27 cellular contexts compared by ENCODE assay signal in the genomic region with DNA sequence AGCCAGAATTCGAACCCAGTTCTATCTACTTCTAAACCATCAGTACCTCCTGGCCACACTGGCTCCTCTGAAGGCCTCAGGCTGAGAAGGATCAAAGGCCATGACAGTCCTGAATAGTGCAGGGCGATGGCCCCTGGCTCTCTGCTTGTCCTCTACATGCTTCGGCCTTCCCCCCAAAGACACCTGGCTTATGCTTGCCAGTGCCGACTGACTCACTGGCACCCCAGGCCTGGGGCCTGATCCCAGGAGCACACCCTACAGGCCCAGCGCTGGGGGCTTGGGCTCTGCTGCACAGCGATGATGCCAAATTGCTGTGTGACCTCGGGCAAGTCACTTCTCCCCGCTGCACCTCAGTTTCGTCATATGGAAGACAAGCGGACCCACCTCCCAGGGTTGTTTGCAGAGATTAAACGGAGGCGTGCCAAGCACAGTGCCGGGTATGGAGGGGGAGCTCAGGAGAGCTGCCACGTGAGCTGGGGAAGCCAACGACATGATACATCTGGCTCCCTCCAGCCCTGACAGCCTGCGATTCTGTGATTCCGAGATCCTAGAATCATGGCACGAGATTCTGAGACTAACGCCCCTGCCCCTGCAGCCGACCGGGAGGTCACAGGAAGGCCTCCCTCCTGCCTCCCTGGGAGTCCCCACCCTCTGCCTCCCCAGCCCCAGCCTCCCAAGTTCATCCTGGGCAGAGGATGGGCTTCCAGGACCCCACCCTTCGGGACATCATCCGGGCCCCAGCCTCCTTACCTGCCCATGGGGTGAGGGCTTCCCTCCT. TPM values are rescaled to one million over a fixed set of nuclear protein-coding genes. Genes with fewer than 3 reads are reported as not detected.
DNase-seq lines count a peak whose midpoint lies in the region; ATAC-seq, FAIRE-seq and TF ChIP-seq lines count a peak whose summit lies in the region.
"Had no signal": no experiment of that assay in that cellular context is flagged by ENCODE, and none has a peak within 500 bp of the region (broad histone marks: within the 10 kb centered on the region; RNA-seq: fewer than 3 reads in every experiment).

No MANE protein-coding gene starts in this region.

- no peak overlapping the region for H2AFZ ChIP-seq in IMR-90 (replicated peaks; ENCODE audit: low read length, poor library complexity)
- H2AFZ ChIP-seq in H1 (ENCODE audit: low read length), result no peak overlapping the region
- H2AFZ ChIP-seq in trophoblast cell (ENCODE audit: insufficient read depth, low read length, poor library complexity), result no peak overlapping the region
- H2AFZ ChIP-seq: GM23248 had no signal

- BruUV-seq in IMR-90 (replicated peaks; lab: Mats Ljungman, UMichigan), result no TSS peak

- DNase-seq in CD14-positive monocyte (ENCODE audit: low spot score) (peak; percentile 42), IMR-90 (no peak), H1 (ENCODE audit: low read depth in 1 of 2, low spot score in 2 of 2) (no peak), trophoblast cell (no peak), breast epithelium (ENCODE audit: low spot score in 2 of 2) (no peak)
- DNase-seq in stimulated activated effector memory CD8-positive, alpha-beta T cell treated with anti-CD3 and anti-CD28 coated beads, Interleukin-12 subunit alpha, Interleukin-12 subunit beta, amount 100 ng/mL, for 72 hours (ENCODE audit: low spot score in 2 of 2), result no peak
- DNase-seq: activated CD4-positive, alpha-beta T cell treated with anti-CD3 and anti-CD28 coated beads for 48 hours; COR-L47; dermis blood vessel endothelial cell; foreskin fibroblast; Kasumi-1; NCI-H1048; NCI-H2029 treated with DMSO at 0.1 percent for 48 hours; NCI-H446 treated with DMSO at 0.1 percent for 48 hours; nephron progenitor cell; NK-92 treated with Interleukin-12 subunit alpha and Interleukin-12 subunit beta, amount 100 ng/mL, for 24 hours; retina; stimulated activated CD4-positive, alpha-beta T cell treated with anti-CD3 and anti-CD28 coated beads, Interleukin-15, amount 100 ng/mL, for 24 hours; stimulated activated naive B cell treated with anti-CD40 and anti-IgM and Interleukin-4, amounts not matched to agents 10 μg/mL and 1 μg/mL and 100 μg/mL, for 72 hours had no signal

- H3K9me1 ChIP-seq in IMR-90 (ENCODE audit: insufficient read depth, low read length), result no peaks in the 10 kb centered on the region

- CTCF ChIA-PET in IMR-90 (lab: Yijun Ruan, JAX), result no interaction called here
- CTCF ChIA-PET in H1 (lab: Charles Lee; ENCODE audit: partially characterized antibody), result interaction anchor here (0.6 to 2.8 kb wide), 5 partner anchors 11 to 516 kb away, joined by 3 to 29 read pairs (median 4); no protein-coding TSS in a partner anchor

- H2AK5ac ChIP-seq in IMR-90 (ENCODE audit: low read depth, low read length) (no peak overlapping the region), H1 (ENCODE audit: low read depth, low read length) (no peak overlapping the region), trophoblast cell (ENCODE audit: low read length) (no peak overlapping the region)

- no peak overlapping the region for H3K4me3 ChIP-seq in IMR-90 (ENCODE audit: insufficient read depth, low read depth, low read length)
- no peak overlapping the region for H3K4me3 ChIP-seq in H1 (ENCODE audit: extremely low read depth in 1 of 4, insufficient read depth in 2 of 4, low read depth in 3 of 4, low read length in 4 of 4)
- H3K4me3 ChIP-seq in trophoblast cell (ENCODE audit: low read depth, low read length), result peak overlapping the region; percentile 6
- no peak overlapping the region for H3K4me3 ChIP-seq in breast epithelium
- H3K4me3 ChIP-seq: GM23248, tibial nerve had no signal

- H4K8ac ChIP-seq in IMR-90 (ENCODE audit: low read depth in 2 of 2, low read length in 2 of 2), result no peak overlapping the region
- peak overlapping the region; percentile 20; the same call in 1 of the 2 replicates for H4K8ac ChIP-seq in H1 (ENCODE audit: extremely low read depth, insufficient read depth, low read length)
- H4K8ac ChIP-seq in trophoblast cell (ENCODE audit: low read depth, low read length), result no peak overlapping the region

- peaks cover 3% of the 10 kb centered on the region; the same call in 1 of the 2 replicates for H3K23me2 ChIP-seq in H1 (ENCODE audit: low read depth, low read length)

- H2BK12ac ChIP-seq in H1 (ENCODE audit: low read depth, low read length), result no peak overlapping the region
- H2BK12ac ChIP-seq in trophoblast cell (ENCODE audit: low read length), result no peak overlapping the region

- TF ChIP-seq RAD21 in IMR-90 (IDR thresholded peaks at IDR 0.05; ENCODE audit: low read length), result no peak
- no peak for TF ChIP-seq RAD21 in H1 (IDR thresholded peaks at IDR 0.05 in 1 of 2, conservative IDR thresholded peaks at IDR 0.05 in 1 of 2; ENCODE audit: low read depth in 2 of 2, low read length in 2 of 2)

- ATAC-seq in IMR-90 (ENCODE audit: low read depth) (0 out of 2 replicates have a peak, but pooled peaks have one; percentile 6), HG03175 (IDR thresholded peaks at IDR 0.05; ENCODE audit: unreplicated experiment) (no peak)
- ATAC-seq in stimulated activated effector memory CD8-positive, alpha-beta T cell treated with anti-CD3 and anti-CD28 coated beads, Interleukin-12 subunit alpha, Interleukin-12 subunit beta, amount 100 ng/mL, for 72 hours, result no peak
- ATAC-seq: Right ventricle myocardium inferior; stimulated activated naive B cell treated with anti-CD40 and anti-IgM and Interleukin-4, amounts not matched to agents 10 μg/mL and 1 μg/mL and 100 μg/mL, for 72 hours had no signal

- H3K9ac ChIP-seq in IMR-90 (ENCODE audit: low read depth, low read length), result no peak overlapping the region
- no peak overlapping the region for H3K9ac ChIP-seq in H1 (replicated peaks in 1 of 4; ENCODE audit: extremely low read depth in 1 of 4, low read depth in 3 of 4, low read length in 3 of 4)
- H3K9ac ChIP-seq in trophoblast cell (ENCODE audit: low read length), result no peak overlapping the region
- H3K9ac ChIP-seq: GM23248 had no signal

- H3K23ac ChIP-seq in IMR-90 (ENCODE audit: low read depth, low read length), result no peak overlapping the region
- H3K23ac ChIP-seq in H1 (ENCODE audit: insufficient read length), result no peak overlapping the region
- no peak overlapping the region for H3K23ac ChIP-seq in trophoblast cell (ENCODE audit: low read length)

- FAIRE-seq in H1 (lab: Jason Lieb, UNC), result no peak
- FAIRE-seq: GM18507 had no signal

- H4K91ac ChIP-seq in IMR-90 (ENCODE audit: insufficient read depth, low read depth, low read length) (no peak overlapping the region), H1 (replicated peaks; ENCODE audit: insufficient read length, low read length) (no peak overlapping the region), trophoblast cell (ENCODE audit: low read depth, low read length) (no peak overlapping the region)

- intact Hi-C loops in CD14-positive monocyte (cut with micrococcal nuclease) (no loop called here), IMR-90 (cut with micrococcal nuclease) (no loop called here), breast epithelium (cut with DNase I; ENCODE audit: low total_unique reads) (no loop called here)

- H3K18ac ChIP-seq in IMR-90 (ENCODE audit: low read depth, low read length) (no peak overlapping the region), H1 (ENCODE audit: extremely low read depth, low read length) (peak overlapping the region; percentile 19; the same call in 1 of the 2 replicates), trophoblast cell (ENCODE audit: low read length) (no peak overlapping the region)

- H2AK9ac ChIP-seq in IMR-90 (replicated peaks; ENCODE audit: low read depth, low read length, poor library complexity), result no peak overlapping the region

- no peak overlapping the region for H3K27ac Mint-ChIP-seq in CD14-positive monocyte
- H3K27ac Mint-ChIP-seq in stimulated activated effector memory CD8-positive, alpha-beta T cell treated with anti-CD3 and anti-CD28 coated beads, Interleukin-12 subunit alpha, Interleukin-12 subunit beta, amount 100 ng/mL, for 72 hours, result no peak overlapping the region
- H3K27ac Mint-ChIP-seq: nephron progenitor cell; stimulated activated naive B cell treated with anti-CD40 and anti-IgM and Interleukin-4, amounts not matched to agents 10 μg/mL and 1 μg/mL and 100 μg/mL, for 72 hours had no signal

- H3K36me3 ChIP-seq in IMR-90 (ENCODE audit: control insufficient read depth, insufficient read depth, low read length) (no peaks in the 10 kb centered on the region), H1 (ENCODE audit: control insufficient read depth in 2 of 4, insufficient read depth in 4 of 4, low read length in 3 of 4) (no peaks in the 10 kb centered on the region), trophoblast cell (ENCODE audit: control insufficient read depth in 1 of 2, insufficient read depth in 2 of 2, low read length in 2 of 2) (no peaks in the 10 kb centered on the region), breast epithelium (no peaks in the 10 kb centered on the region)
- H3K36me3 ChIP-seq: tibial nerve had no signal

- no peak overlapping the region for H2BK20ac ChIP-seq in IMR-90 (ENCODE audit: low read depth, low read length)
- no peak overlapping the region for H2BK20ac ChIP-seq in H1 (ENCODE audit: low read length)

- H4K5ac ChIP-seq in IMR-90 (ENCODE audit: low read depth, low read length) (no peak overlapping the region), H1 (ENCODE audit: insufficient read length, low read depth, low read length) (no peak overlapping the region)

- H3K27ac ChIP-seq in IMR-90 (ENCODE audit: insufficient read depth, low read length) (no peak overlapping the region), H1 (ENCODE audit: low read depth, low read length) (no peak overlapping the region), trophoblast cell (ENCODE audit: low read depth, low read length) (no peak overlapping the region), breast epithelium (no peak overlapping the region)
- H3K27ac ChIP-seq: epithelial cell of prostate, GM23248, tibial nerve had no signal

- in situ Hi-C loops in IMR-90 (cut with MboI; ENCODE audit: low sequenced_read_pairs), result no loop called here

- H3K9me3 ChIP-seq in IMR-90 (ENCODE audit: control insufficient read depth, insufficient read depth, low read length) (no peaks in the 10 kb centered on the region), H1 (ENCODE audit: insufficient read depth in 2 of 2, low read depth in 1 of 2, low read length in 1 of 2) (no peaks in the 10 kb centered on the region), trophoblast cell (ENCODE audit: insufficient read depth, low read depth, low read length) (peaks cover 3% of the 10 kb centered on the region), breast epithelium (no peaks in the 10 kb centered on the region)
- H3K9me3 ChIP-seq: tibial nerve had no signal

- H3K4me2 ChIP-seq in IMR-90 (ENCODE audit: low read depth, low read length) (no peak overlapping the region), H1 (ENCODE audit: insufficient read depth in 1 of 2, low read depth in 2 of 2, low read length in 2 of 2) (no peak overlapping the region; a peak in 1 of 4 replicates), trophoblast cell (ENCODE audit: low read length) (no peak overlapping the region)

- no peak overlapping the region for H3K4me3 Mint-ChIP-seq in CD14-positive monocyte
- no peak overlapping the region for H3K4me3 Mint-ChIP-seq in stimulated activated effector memory CD8-positive, alpha-beta T cell treated with anti-CD3 and anti-CD28 coated beads, Interleukin-12 subunit alpha, Interleukin-12 subunit beta, amount 100 ng/mL, for 72 hours
- H3K4me3 Mint-ChIP-seq: stimulated activated naive B cell treated with anti-CD40 and anti-IgM and Interleukin-4, amounts not matched to agents 10 μg/mL and 1 μg/mL and 100 μg/mL, for 72 hours had no signal

- H4K20me1 ChIP-seq in IMR-90 (ENCODE audit: insufficient read depth, low read length), result no peaks in the 10 kb centered on the region
- no peaks in the 10 kb centered on the region for H4K20me1 ChIP-seq in H1 (replicated peaks in 1 of 2; ENCODE audit: control insufficient read depth in 1 of 2, insufficient read depth in 2 of 2, low read length in 2 of 2)

- H3K4me1 ChIP-seq in IMR-90 (ENCODE audit: control insufficient read depth, insufficient read depth, low read length) (peaks cover 4% of the 10 kb centered on the region; the same call in 1 of the 2 replicates), H1 (replicated peaks in 1 of 4; ENCODE audit: control insufficient read depth in 3 of 4, insufficient read depth in 4 of 4, low read length in 3 of 4) (peaks cover 0 to 8% (median 3%) of the 10 kb centered on the region in 4 experiments; a peak in 6 of 7 replicates), trophoblast cell (ENCODE audit: control insufficient read depth in 1 of 2, insufficient read depth in 2 of 2, low read length in 2 of 2) (no peaks in the 10 kb centered on the region), breast epithelium (no peaks in the 10 kb centered on the region)

- POLR2A ChIA-PET in IMR-90 (lab: Charles Lee; ENCODE audit: unreplicated experiment), result no interaction called here
- POLR2A ChIA-PET in H1 (lab: Charles Lee; ENCODE audit: partially characterized antibody), result interaction anchor here (1.6 kb wide), 1 partner anchor 9 kb away, joined by 3 read pairs; no protein-coding TSS in a partner anchor

- TF ChIP-seq EP300 in H1 (IDR thresholded peaks at IDR 0.05; ENCODE audit: borderline replicate concordance in 1 of 2, low read depth in 2 of 2, low read length in 2 of 2), result no peak

- H2BK5ac ChIP-seq in IMR-90 (ENCODE audit: low read depth, low read length, poor library complexity, severe bottlenecking), result no peak overlapping the region
- H2BK5ac ChIP-seq in H1 (ENCODE audit: low read depth, low read length), result no peak overlapping the region
- H2BK5ac ChIP-seq in trophoblast cell (ENCODE audit: low read depth, low read length, poor library complexity), result no peak overlapping the region

- no peak overlapping the region for H3K4ac ChIP-seq in IMR-90 (ENCODE audit: low read depth, low read length)
- H3K4ac ChIP-seq in H1 (replicated peaks; ENCODE audit: insufficient read length, low read depth, low read length), result no peak overlapping the region
- no peak overlapping the region for H3K4ac ChIP-seq in trophoblast cell (ENCODE audit: low read depth, low read length)

- H4K12ac ChIP-seq in trophoblast cell (ENCODE audit: low read depth, low read length), result no peak overlapping the region

- no peaks in the 10 kb centered on the region for H3K36me3 Mint-ChIP-seq in CD14-positive monocyte
- peaks cover 15% of the 10 kb centered on the region for H3K36me3 Mint-ChIP-seq in stimulated activated effector memory CD8-positive, alpha-beta T cell treated with anti-CD3 and anti-CD28 coated beads, Interleukin-12 subunit alpha, Interleukin-12 subunit beta, amount 100 ng/mL, for 72 hours
- H3K36me3 Mint-ChIP-seq: stimulated activated naive B cell treated with anti-CD40 and anti-IgM and Interleukin-4, amounts not matched to agents 10 μg/mL and 1 μg/mL and 100 μg/mL, for 72 hours had no signal

- H3K79me1 ChIP-seq in IMR-90 (ENCODE audit: low read depth in 1 of 2, low read length in 2 of 2) (no peaks in the 10 kb centered on the region), H1 (ENCODE audit: low read depth, low read length) (no peaks in the 10 kb centered on the region), trophoblast cell (ENCODE audit: low read length) (no peaks in the 10 kb centered on the region)

- WGBS in IMR-90 (ENCODE audit: extremely low coverage in 2 of 2, insufficient read length in 1 of 2), 2 experiments, result 56% methylated on average over 10 of the region's 23 CpGs; no CpG with 5 or more reads in 1 of the 2 experiments
- 87% methylated on average over 19 of the region's 23 CpGs; no CpG with 5 or more reads in 1 of the 2 experiments for WGBS in H1 (ENCODE audit: extremely low coverage in 1 of 2, insufficient coverage in 1 of 2, insufficient read length in 1 of 2, insufficient replicate concordance in 2 of 2, low coverage in 1 of 2, low lambda C conversion rate in 2 of 2, missing lambda C conversion rate in 1 of 2), 2 experiments
- WGBS in trophoblast cell (ENCODE audit: extremely low coverage, insufficient coverage, insufficient read length), result no CpG with 5 or more reads among the region's 23 CpGs

- H3K79me2 ChIP-seq in H1 (ENCODE audit: control insufficient read depth in 1 of 2, insufficient read depth in 2 of 2, low read length in 2 of 2), result no peaks in the 10 kb centered on the region
- H3K79me2 ChIP-seq in trophoblast cell (ENCODE audit: control insufficient read depth, insufficient read depth, low read length, poor library complexity), result no peaks in the 10 kb centered on the region

- peaks cover 2 to 3% (median 2%) of the 10 kb centered on the region in 3 donors for H3K27me3 Mint-ChIP-seq in CD14-positive monocyte (ENCODE audit: low read depth in 3 of 3)
- H3K27me3 Mint-ChIP-seq: stimulated activated naive B cell treated with anti-CD40 and anti-IgM and Interleukin-4, amounts not matched to agents 10 μg/mL and 1 μg/mL and 100 μg/mL, for 72 hours had no signal

- H3K56ac ChIP-seq in IMR-90 (ENCODE audit: extremely low read depth, insufficient read depth, low read length) (no peak overlapping the region), H1 (replicated peaks; ENCODE audit: insufficient read length, low read depth, low read length) (no peak overlapping the region)

- no peak overlapping the region for H2BK15ac ChIP-seq in IMR-90 (ENCODE audit: low read depth, low read length)
- no peak overlapping the region for H2BK15ac ChIP-seq in H1 (ENCODE audit: low read length)

- H3K27me3 ChIP-seq in IMR-90 (ENCODE audit: control insufficient read depth, insufficient read depth, low read length), result peaks cover 68% of the 10 kb centered on the region
- H3K27me3 ChIP-seq in H1 (replicated peaks in 1 of 4; ENCODE audit: control insufficient read depth in 3 of 4, extremely low read depth in 1 of 4, insufficient read depth in 3 of 4, low read length in 3 of 4), result peaks cover 0 to 4% (median 1%) of the 10 kb centered on the region in 4 experiments; a peak in 3 of 7 replicates
- H3K27me3 ChIP-seq in trophoblast cell (ENCODE audit: insufficient read depth, low read length), result no peaks in the 10 kb centered on the region
- no peaks in the 10 kb centered on the region for H3K27me3 ChIP-seq in breast epithelium

- H3K14ac ChIP-seq in IMR-90 (replicated peaks; ENCODE audit: low read depth, low read length) (no peak overlapping the region), H1 (ENCODE audit: insufficient read length) (no peak overlapping the region), trophoblast cell (ENCODE audit: low read length) (no peak overlapping the region)

- TF ChIP-seq POLR2A in IMR-90 (IDR thresholded peaks at IDR 0.05; ENCODE audit: low read depth, low read length) (no peak), H1 (IDR thresholded peaks at IDR 0.05; ENCODE audit: control extremely low read depth in 1 of 2, low read depth in 2 of 2, low read length in 2 of 2) (no peak), breast epithelium (IDR thresholded peaks at IDR 0.05) (no peak)

- H3K4me1 Mint-ChIP-seq in CD14-positive monocyte, result no peaks in the 10 kb centered on the region
- H3K4me1 Mint-ChIP-seq in stimulated activated effector memory CD8-positive, alpha-beta T cell treated with anti-CD3 and anti-CD28 coated beads, Interleukin-12 subunit alpha, Interleukin-12 subunit beta, amount 100 ng/mL, for 72 hours, result no peaks in the 10 kb centered on the region

- dilution Hi-C loops in IMR-90 (cut with HindIII; ENCODE audit: low sequenced_read_pairs, unreplicated experiment), result no loop called here

- peaks cover 0 to 2% (median 0%) of the 10 kb centered on the region in 7 donors for H3K9me3 Mint-ChIP-seq in CD14-positive monocyte
- H3K9me3 Mint-ChIP-seq in stimulated activated effector memory CD8-positive, alpha-beta T cell treated with anti-CD3 and anti-CD28 coated beads, Interleukin-12 subunit alpha, Interleukin-12 subunit beta, amount 100 ng/mL, for 72 hours, result no peaks in the 10 kb centered on the region
- H3K9me3 Mint-ChIP-seq: nephron progenitor cell; stimulated activated naive B cell treated with anti-CD40 and anti-IgM and Interleukin-4, amounts not matched to agents 10 μg/mL and 1 μg/mL and 100 μg/mL, for 72 hours had no signal

- TF ChIP-seq CTCF in CD14-positive monocyte (IDR thresholded peaks at IDR 0.05) (no peak), IMR-90 (conservative IDR thresholded peaks at IDR 0.05; ENCODE audit: low read depth, low read length) (no peak), H1 (IDR thresholded peaks at IDR 0.05; ENCODE audit: control extremely low read depth in 1 of 3, insufficient read depth in 1 of 3, low read depth in 1 of 3, low read length in 3 of 3) (no peak), breast epithelium (IDR thresholded peaks at IDR 0.05) (no peak)

- no peak overlapping the region for H2BK120ac ChIP-seq in IMR-90 (ENCODE audit: low read depth, low read length)
- no peak overlapping the region for H2BK120ac ChIP-seq in H1 (replicated peaks; ENCODE audit: low read depth, low read length)
- no peak overlapping the region for H2BK120ac ChIP-seq in trophoblast cell (ENCODE audit: insufficient read depth, low read length, poor library complexity)

RNA-seq across cellular contexts. Expression of gene SSTR3, which starts 1.0 kb away (rescaled TPM):
- polyA plus RNA-seq in CD14-positive monocyte, result not detected
- under 0.01 TPM in 2 replicates for total RNA-seq in IMR-90 (2012; rRNA removed)
- 0.07 TPM in 2 replicates for polyA plus RNA-seq in IMR-90 (2012; rRNA removed)
- polyA plus RNA-seq in IMR-90 (2012; cell fraction: cytosol; rRNA removed), result 0.03 and 0.04 TPM in 2 replicates
- polyA plus RNA-seq in IMR-90 (2012; cell fraction: nucleus; rRNA removed; ENCODE audit: low replicate concordance), result 0.09 and 0.16 TPM in 2 replicates
- 0.22 and 0.54 TPM in 2 replicates for total RNA-seq in H1 (2021; fragmentation: NEBNext Ultra II Directional; extraction: Animal tissue kit (Norgen Biotek cat#: 25700))
- 0.61 and 0.77 TPM in 2 replicates for polyA plus RNA-seq in H1 (2011; rRNA removed)
- polyA plus RNA-seq in H1 (2011; cell fraction: cytosol; rRNA removed), result 0.54 TPM
- polyA plus RNA-seq in H1 (2011; cell fraction: nucleus; rRNA removed), result 0.53 TPM
- polyA plus RNA-seq in H1 (2012, experiment 1 of 2), result 0.47 to 1.0 TPM (median 0.80 TPM) in 4 replicates
- 0.73 TPM for polyA plus RNA-seq in H1 (2012, experiment 2 of 2)
- polyA plus RNA-seq in H1 (2013, experiment 1 of 2), result 0.14 TPM
- polyA plus RNA-seq in H1 (2013, experiment 2 of 2), result 0.17 TPM
- 0.35 and 1.2 TPM in 2 replicates for polyA minus RNA-seq in H1 (2011; rRNA and poly(A)+ RNA removed)
- polyA minus RNA-seq in H1 (2011; cell fraction: cytosol; rRNA and poly(A)+ RNA removed), result 0.73 TPM
- polyA minus RNA-seq in H1 (2011; cell fraction: nucleus; rRNA and poly(A)+ RNA removed), result 0.50 TPM
- polyA plus RNA-seq in trophoblast cell (2013), result not detected in 2 replicates
- total RNA-seq in breast epithelium, result not detected
- total RNA-seq: Daoy, dermis blood vessel endothelial cell, GM23248, HT1080, Right ventricle myocardium inferior, tibial nerve had no signal
- polyA plus RNA-seq: GM23248 had no signal

RNA-seq across cellular contexts. Expression of gene C1QTNF6, which starts 23.2 kb away (rescaled TPM):
- under 1 TPM; 0.14 to 0.24 TPM for polyA plus RNA-seq in CD14-positive monocyte
- total RNA-seq in IMR-90 (2012; rRNA removed), result 1.1 TPM in 2 replicates
- 10.0 and 10.9 TPM in 2 replicates for polyA plus RNA-seq in IMR-90 (2012; rRNA removed)
- 3.1 and 9.8 TPM in 2 replicates for polyA plus RNA-seq in IMR-90 (2012; cell fraction: cytosol; rRNA removed)
- 53.9 and 59.1 TPM in 2 replicates for polyA plus RNA-seq in IMR-90 (2012; cell fraction: nucleus; rRNA removed; ENCODE audit: low replicate concordance)
- 3.1 and 4.6 TPM in 2 replicates for total RNA-seq in H1 (2021; fragmentation: NEBNext Ultra II Directional; extraction: Animal tissue kit (Norgen Biotek cat#: 25700))
- 5.9 and 6.5 TPM in 2 replicates for polyA plus RNA-seq in H1 (2011; rRNA removed)
- 5.7 TPM for polyA plus RNA-seq in H1 (2011; cell fraction: cytosol; rRNA removed)
- polyA plus RNA-seq in H1 (2011; cell fraction: nucleus; rRNA removed), result 17.9 TPM
- polyA plus RNA-seq in H1 (2012, experiment 1 of 2), result 4.9 to 6.3 TPM (median 5.5 TPM) in 4 replicates
- 2.6 TPM for polyA plus RNA-seq in H1 (2012, experiment 2 of 2)
- 5.6 TPM for polyA plus RNA-seq in H1 (2013, experiment 1 of 2)
- polyA plus RNA-seq in H1 (2013, experiment 2 of 2), result 6.5 TPM
- 5.3 and 5.7 TPM in 2 replicates for polyA minus RNA-seq in H1 (2011; rRNA and poly(A)+ RNA removed)
- polyA minus RNA-seq in H1 (2011; cell fraction: cytosol; rRNA and poly(A)+ RNA removed), result 2.9 TPM
- polyA minus RNA-seq in H1 (2011; cell fraction: nucleus; rRNA and poly(A)+ RNA removed), result 11.6 TPM
- 64.9 and 67.2 TPM in 2 replicates for polyA plus RNA-seq in trophoblast cell (2013)
- 1 to 10 TPM; 2.2 to 3.6 (median 3.5) TPM for total RNA-seq in breast epithelium

RNA-seq across cellular contexts. Expression of gene RAC2, which starts 32.8 kb away (rescaled TPM):
- polyA plus RNA-seq in CD14-positive monocyte, result 100 to 1,000 TPM; 360 to 529 TPM
- 10.0 and 11.1 TPM in 2 replicates for total RNA-seq in IMR-90 (2012; rRNA removed)
- 72.3 and 77.1 TPM in 2 replicates for polyA plus RNA-seq in IMR-90 (2012; rRNA removed)
- polyA plus RNA-seq in IMR-90 (2012; cell fraction: cytosol; rRNA removed), result 56.9 and 106 TPM in 2 replicates
- polyA plus RNA-seq in IMR-90 (2012; cell fraction: nucleus; rRNA removed; ENCODE audit: low replicate concordance), result 33.8 and 79.6 TPM in 2 replicates
- total RNA-seq in H1 (2021; fragmentation: NEBNext Ultra II Directional; extraction: Animal tissue kit (Norgen Biotek cat#: 25700)), result 2.1 and 2.3 TPM in 2 replicates
- polyA plus RNA-seq in H1 (2011; rRNA removed), result 4.3 and 6.1 TPM in 2 replicates
- polyA plus RNA-seq in H1 (2011; cell fraction: cytosol; rRNA removed), result 1.5 TPM
- 6.4 TPM for polyA plus RNA-seq in H1 (2011; cell fraction: nucleus; rRNA removed)
- polyA plus RNA-seq in H1 (2012, experiment 1 of 2), result 1.6 to 3.7 TPM (median 2.8 TPM) in 4 replicates
- 1.8 TPM for polyA plus RNA-seq in H1 (2012, experiment 2 of 2)
- polyA plus RNA-seq in H1 (2013, experiment 1 of 2), result 4.4 TPM
- 4.1 TPM for polyA plus RNA-seq in H1 (2013, experiment 2 of 2)
- polyA minus RNA-seq in H1 (2011; rRNA and poly(A)+ RNA removed), result 1.7 and 2.9 TPM in 2 replicates
- 3.2 TPM for polyA minus RNA-seq in H1 (2011; cell fraction: cytosol; rRNA and poly(A)+ RNA removed)
- polyA minus RNA-seq in H1 (2011; cell fraction: nucleus; rRNA and poly(A)+ RNA removed), result 3.7 TPM
- polyA plus RNA-seq in trophoblast cell (2013), result 1.9 and 2.5 TPM in 2 replicates
- total RNA-seq in breast epithelium, result 10 to 100 TPM; 10.5 to 12.0 (median 11.5) TPM
